In the genomic region with DNA sequence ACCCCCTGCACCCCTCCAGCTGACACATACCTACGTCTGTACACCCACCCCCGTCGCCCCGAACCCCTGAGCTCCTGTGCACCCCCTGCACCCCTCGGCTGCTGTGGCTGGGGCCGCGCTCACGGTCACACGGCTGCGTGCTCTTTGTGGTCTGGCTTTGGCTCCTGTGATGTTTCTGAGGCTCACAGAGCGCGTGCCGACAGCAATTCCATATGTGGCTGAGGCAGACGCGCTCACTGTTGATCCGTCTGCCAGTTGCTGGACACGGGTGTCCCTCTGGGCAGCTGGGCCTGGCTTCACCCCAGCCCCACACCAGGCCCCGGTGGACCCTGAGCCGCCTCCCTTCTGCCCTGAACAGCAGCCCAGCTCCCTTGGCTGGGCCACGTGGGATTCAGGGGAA, we compare ENCODE assay signal across 23 cellular contexts. TPM values are rescaled to one million over a fixed set of nuclear protein-coding genes. Genes with fewer than 3 reads are reported as not detected.
A peak's percentile ranks its signal among the peaks of the same experiment; 100 is the strongest.
DNase-seq lines count a peak whose midpoint lies in the region; ATAC-seq lines count a peak whose summit lies in the region.
"Had no signal": no experiment of that assay in that cellular context is flagged by ENCODE, and none has a peak within 500 bp of the region (broad histone marks: within the 10 kb centered on the region; RNA-seq: fewer than 3 reads in every experiment).

No MANE protein-coding gene starts in this region.

- H3K23ac ChIP-seq in neuronal stem cell (ENCODE audit: low read depth, low read length, poor library complexity): peak overlapping the region; percentile 80

- H2AFZ ChIP-seq in neuronal stem cell (ENCODE audit: low read length): no peak overlapping the region

- no peak overlapping the region for H2BK12ac ChIP-seq in neuronal stem cell (ENCODE audit: low read length)

- H3K9me3 ChIP-seq in BLaER1 treated with 17β-estradiol and CSF1 and Interleukin-3, amounts not matched to agents 10 nM and 100 nM (replicated peaks in 1 of 11): no peaks in the 10 kb centered on the region
- peaks cover 0 to 3% of the 10 kb centered on the region in 2 donors for H3K9me3 ChIP-seq in neuronal stem cell (replicated peaks in 1 of 2; ENCODE audit: control insufficient read depth in 2 of 2, insufficient read depth in 1 of 2, low read depth in 1 of 2, low read length in 2 of 2)
- H3K9me3 ChIP-seq: BE2C had no signal

- H3K27me3 Mint-ChIP-seq in stimulated activated naive B cell treated with anti-CD40 and anti-IgM and Interleukin-4, amounts not matched to agents 10 μg/mL and 1 μg/mL and 100 μg/mL, for 72 hours: no peaks in the 10 kb centered on the region

- H3K27ac ChIP-seq in BLaER1 treated with 17β-estradiol and CSF1 and Interleukin-3, amounts not matched to agents 10 nM and 100 nM: peak overlapping the region in 3 of 11 experiments; percentile 10 to 22 (median 14); a peak in 2 of 22 replicates
- H3K27ac ChIP-seq in neuronal stem cell (replicated peaks; ENCODE audit: low read length): no peak overlapping the region

- H4K91ac ChIP-seq in neuronal stem cell (ENCODE audit: low read depth, low read length, poor library complexity): no peak overlapping the region

- no CpG with 5 or more reads among the region's 20 CpGs for WGBS in neuronal stem cell (ENCODE audit: extremely low coverage in 2 of 2, insufficient read length in 2 of 2, insufficient replicate concordance in 1 of 2), 2 donors

- H3K9me3 Mint-ChIP-seq in stimulated activated naive B cell treated with anti-CD40 and anti-IgM and Interleukin-4, amounts not matched to agents 10 μg/mL and 1 μg/mL and 100 μg/mL, for 72 hours: no peaks in the 10 kb centered on the region
- H3K9me3 Mint-ChIP-seq: CD4-positive, alpha-beta memory T cell; CD4-positive, CD25-positive, alpha-beta regulatory T cell; CD8-positive, alpha-beta memory T cell had no signal

- H4K8ac ChIP-seq in neuronal stem cell (ENCODE audit: low read depth, low read length): no peak overlapping the region

- no peak overlapping the region for H2BK15ac ChIP-seq in neuronal stem cell (ENCODE audit: low read length)

- H3K4me3 ChIP-seq in BLaER1 treated with 17β-estradiol and CSF1 and Interleukin-3, amounts not matched to agents 10 nM and 100 nM: no peak overlapping the region
- H3K4me3 ChIP-seq in neuronal stem cell (ENCODE audit: low read length in 2 of 2): no peak overlapping the region
- H3K4me3 ChIP-seq: GM12878 had no signal

- peaks cover 10 to 15% of the 10 kb centered on the region in 2 donors for H3K36me3 Mint-ChIP-seq in stimulated activated naive B cell treated with anti-CD40 and anti-IgM and Interleukin-4, amounts not matched to agents 10 μg/mL and 1 μg/mL and 100 μg/mL, for 72 hours

- H3K4me1 Mint-ChIP-seq in stimulated activated naive B cell treated with anti-CD40 and anti-IgM and Interleukin-4, amounts not matched to agents 10 μg/mL and 1 μg/mL and 100 μg/mL, for 72 hours: peaks cover 14 to 23% of the 10 kb centered on the region in 2 donors

- H3K9ac ChIP-seq in BLaER1 treated with 17β-estradiol and CSF1 and Interleukin-3, amounts not matched to agents 10 nM and 100 nM: peak overlapping the region in 7 of 11 experiments; percentile 23 to 63 (median 39); a peak in 9 of 22 replicates
- H3K9ac ChIP-seq in neuronal stem cell (ENCODE audit: low read depth, low read length, poor library complexity): peak overlapping the region; percentile 44

- H2BK5ac ChIP-seq in neuronal stem cell (ENCODE audit: low read length): peak overlapping the region; percentile 53

- H3K4me1 ChIP-seq in BLaER1 treated with 17β-estradiol and CSF1 and Interleukin-3, amounts not matched to agents 10 nM and 100 nM: peaks cover 34 to 71% (median 64%) of the 10 kb centered on the region in 10 experiments
- H3K4me1 ChIP-seq in neuronal stem cell (ENCODE audit: control insufficient read depth in 2 of 2, insufficient read depth in 1 of 2, low read depth in 1 of 2, low read length in 2 of 2): peaks cover 5 to 12% of the 10 kb centered on the region in 2 donors
- H3K4me1 ChIP-seq: BE2C had no signal

- peak overlapping the region in 5 of 11 experiments; percentile 38 to 40 (median 40); a peak in 7 of 22 replicates for H3K4me2 ChIP-seq in BLaER1 treated with 17β-estradiol and CSF1 and Interleukin-3, amounts not matched to agents 10 nM and 100 nM
- H3K4me2 ChIP-seq in neuronal stem cell (ENCODE audit: insufficient read depth, low read length, poor library complexity, severe bottlenecking): no peak overlapping the region

- H2AK5ac ChIP-seq in neuronal stem cell (ENCODE audit: low read depth, low read length): no peak overlapping the region

- no peak overlapping the region for H3K27ac Mint-ChIP-seq in stimulated activated naive B cell treated with anti-CD40 and anti-IgM and Interleukin-4, amounts not matched to agents 10 μg/mL and 1 μg/mL and 100 μg/mL, for 72 hours
- H3K27ac Mint-ChIP-seq: CD4-positive, alpha-beta memory T cell; CD4-positive, CD25-positive, alpha-beta regulatory T cell; CD8-positive, alpha-beta memory T cell had no signal

- H3K18ac ChIP-seq in neuronal stem cell (ENCODE audit: low read length): no peak overlapping the region

- H3K27me3 ChIP-seq in BLaER1 treated with 17β-estradiol and CSF1 and Interleukin-3, amounts not matched to agents 10 nM and 100 nM: no peaks in the 10 kb centered on the region
- H3K27me3 ChIP-seq in neuronal stem cell (ENCODE audit: control insufficient read depth in 3 of 3, insufficient read depth in 3 of 3, low read depth in 1 of 3, low read length in 3 of 3): peaks cover 0 to 3% (median 0%) of the 10 kb centered on the region in 3 experiments

- no peak overlapping the region for H3K4me3 Mint-ChIP-seq in stimulated activated naive B cell treated with anti-CD40 and anti-IgM and Interleukin-4, amounts not matched to agents 10 μg/mL and 1 μg/mL and 100 μg/mL, for 72 hours
- H3K4me3 Mint-ChIP-seq: CD14-positive monocyte; CD4-positive, alpha-beta memory T cell; CD8-positive, alpha-beta memory T cell had no signal

- peaks cover 65 to 86% (median 84%) of the 10 kb centered on the region in 11 experiments for H4K20me1 ChIP-seq in BLaER1 treated with 17β-estradiol and CSF1 and Interleukin-3, amounts not matched to agents 10 nM and 100 nM

- peaks cover 46% of the 10 kb centered on the region for H3K79me1 ChIP-seq in neuronal stem cell (ENCODE audit: low read depth, low read length)

- H3K14ac ChIP-seq in neuronal stem cell (ENCODE audit: low read length): no peak overlapping the region

- peaks cover 21 to 62% (median 51%) of the 10 kb centered on the region in 11 experiments; a peak in 21 of 22 replicates for H3K36me3 ChIP-seq in BLaER1 treated with 17β-estradiol and CSF1 and Interleukin-3, amounts not matched to agents 10 nM and 100 nM
- H3K36me3 ChIP-seq in neuronal stem cell (replicated peaks in 1 of 2; ENCODE audit: control insufficient read depth in 2 of 2, insufficient read depth in 2 of 2, low read length in 2 of 2): peaks cover 12 to 43% of the 10 kb centered on the region in 2 donors
- H3K36me3 ChIP-seq: BE2C had no signal

- no peak for DNase-seq in neuronal stem cell (ENCODE audit: low spot score)
- no peak for DNase-seq in medulla oblongata (ENCODE audit: extremely low spot score)
- DNase-seq in stimulated activated naive B cell treated with anti-CD40 and anti-IgM and Interleukin-4, amounts not matched to agents 10 μg/mL and 1 μg/mL and 100 μg/mL, for 72 hours: no peak
- DNase-seq: 8988T; ACHN; BE2C; C1 segment of cervical spinal cord; CD4-positive, alpha-beta memory T cell; CD4-positive, CD25-positive, alpha-beta regulatory T cell; CD8-positive, alpha-beta memory T cell; COR-L47; DMS 273 treated with DMSO at 0.1 percent for 48 hours; DMS153; DMS53; DMS79; DND-41; EL; GDM1 had no signal

- no peak overlapping the region for H3K4ac ChIP-seq in neuronal stem cell (ENCODE audit: low read length)

- no peak overlapping the region for H2BK120ac ChIP-seq in neuronal stem cell (ENCODE audit: low read depth, low read length)

- ATAC-seq in HG03108 (IDR thresholded peaks at IDR 0.05; ENCODE audit: unreplicated experiment): no peak
- no peak for ATAC-seq in stimulated activated naive B cell treated with anti-CD40 and anti-IgM and Interleukin-4, amounts not matched to agents 10 μg/mL and 1 μg/mL and 100 μg/mL, for 72 hours (replicated peaks)
- ATAC-seq: GM12878 had no signal

RNA-seq across cellular contexts. Expression of a gene that starts 46.5 kb away (rescaled TPM):
- polyA plus RNA-seq in neuronal stem cell (2013, experiment 1 of 2): 0.46 TPM
- 0.55 TPM for polyA plus RNA-seq in neuronal stem cell (2013, experiment 2 of 2)
- polyA plus RNA-seq: CD14-positive monocyte; CD4-positive, alpha-beta memory T cell; CD4-positive, CD25-positive, alpha-beta regulatory T cell; CD8-positive, alpha-beta memory T cell; GM12878 had no signal

RNA-seq across cellular contexts. Expression of a gene that starts 54.7 kb away (rescaled TPM):
- 0.14 TPM for polyA plus RNA-seq in neuronal stem cell (2013, experiment 1 of 2)
- 0.11 TPM for polyA plus RNA-seq in neuronal stem cell (2013, experiment 2 of 2)
- polyA plus RNA-seq: AG04450; CD14-positive monocyte; CD4-positive, alpha-beta memory T cell; CD4-positive, CD25-positive, alpha-beta regulatory T cell; CD8-positive, alpha-beta memory T cell; GM12878 had no signal
